Comparison of ENCODE assay signal across 16 cellular contexts in genomic region chr11:6856871-6857270, GRCh38. TPM values are rescaled to one million over a fixed set of nuclear protein-coding genes. Genes with fewer than 3 reads are reported as not detected.
DNase-seq lines count a peak whose midpoint lies in the region; ATAC-seq and TF ChIP-seq lines count a peak whose summit lies in the region.
"Had no signal": no experiment of that assay in that cellular context is flagged by ENCODE, and none has a peak within 500 bp of the region (broad histone marks: within the 10 kb centered on the region; RNA-seq: fewer than 3 reads in every experiment).

No MANE protein-coding gene starts in this region.

- H3K4me1 Mint-ChIP-seq in activated CD8-positive, alpha-beta T cell treated with anti-CD3 and anti-CD28 coated beads for 36 hours (ENCODE audit: low read depth): peaks cover 8% of the 10 kb centered on the region
- H3K4me1 Mint-ChIP-seq in activated CD8-positive, alpha-beta T cell treated with anti-CD3 and anti-CD28 coated beads, Interleukin-2, amount 10 ng/mL, durations not matched to agents 7 days and 5 days (ENCODE audit: low read depth): peaks cover 3% of the 10 kb centered on the region
- peaks cover 14% of the 10 kb centered on the region for H3K4me1 Mint-ChIP-seq in HFFc6 (ENCODE audit: low read depth)

- no TSS peak for BruUV-seq in IMR-90 (replicated peaks; lab: Mats Ljungman, UMichigan)

- H4K20me1 ChIP-seq in IMR-90 (ENCODE audit: insufficient read depth, low read length): no peaks in the 10 kb centered on the region; the same call in 1 of the 2 replicates

- no peak overlapping the region for H3K4me3 Mint-ChIP-seq in activated CD8-positive, alpha-beta T cell treated with anti-CD3 and anti-CD28 coated beads for 36 hours
- no peak overlapping the region for H3K4me3 Mint-ChIP-seq in activated CD8-positive, alpha-beta T cell treated with anti-CD3 and anti-CD28 coated beads, Interleukin-2, amount 10 ng/mL, durations not matched to agents 7 days and 5 days
- peak overlapping the region; percentile 15 for H3K4me3 Mint-ChIP-seq in HFFc6

- no peak for TF ChIP-seq POLR2A in IMR-90 (IDR thresholded peaks at IDR 0.05; ENCODE audit: low read depth, low read length)

- no peak overlapping the region for H4K5ac ChIP-seq in IMR-90 (ENCODE audit: low read depth, low read length)

- H3K27ac Mint-ChIP-seq in activated CD8-positive, alpha-beta T cell treated with anti-CD3 and anti-CD28 coated beads for 36 hours: no peak overlapping the region
- no peak overlapping the region for H3K27ac Mint-ChIP-seq in activated CD8-positive, alpha-beta T cell treated with anti-CD3 and anti-CD28 coated beads, Interleukin-2, amount 10 ng/mL, durations not matched to agents 7 days and 5 days
- H3K27ac Mint-ChIP-seq in HFFc6: peak overlapping the region; percentile 2; the same call in 1 of the 2 replicates
- H3K27ac Mint-ChIP-seq: activated T-helper 2 cell treated with anti-CD3 and anti-CD28 coated beads, Interferon-gamma antibody, Interleukin-2, Interleukin-4, amounts not matched to agents 10 μg/mL and 5 μg/mL and 100 μg/mL, durations not matched to agents 14 hours and 24 hours and 36 hours had no signal

- H3K56ac ChIP-seq in IMR-90 (ENCODE audit: extremely low read depth, insufficient read depth, low read length): no peak overlapping the region

- H3K4me3 ChIP-seq in IMR-90 (ENCODE audit: insufficient read depth, low read depth, low read length) (no peak overlapping the region), neuronal stem cell (ENCODE audit: low read length in 2 of 2) (no peak overlapping the region)
- H3K4me3 ChIP-seq: A549, gastrocnemius medialis had no signal

- 50% methylated on average over 1 of the region's 3 CpGs; no CpG with 5 or more reads in 1 of the 2 experiments for WGBS in IMR-90 (ENCODE audit: extremely low coverage in 2 of 2, insufficient read length in 1 of 2), 2 experiments
- no CpG with 5 or more reads among the region's 3 CpGs for WGBS in neuronal stem cell (ENCODE audit: extremely low coverage in 2 of 2, insufficient read length in 2 of 2, insufficient replicate concordance in 1 of 2), 2 donors

- in situ Hi-C loops in IMR-90 (cut with MboI; ENCODE audit: low sequenced_read_pairs): no loop called here

- no peak overlapping the region for H4K91ac ChIP-seq in IMR-90 (ENCODE audit: insufficient read depth, low read depth, low read length)
- H4K91ac ChIP-seq in neuronal stem cell (ENCODE audit: low read depth, low read length, poor library complexity): no peak overlapping the region

- dilution Hi-C loops in IMR-90 (cut with HindIII; ENCODE audit: low sequenced_read_pairs, unreplicated experiment): no loop called here

- intact Hi-C loops in activated CD8-positive, alpha-beta T cell treated with anti-CD3 and anti-CD28 coated beads for 36 hours (cut with micrococcal nuclease): no loop called here
- intact Hi-C loops in IMR-90 (cut with micrococcal nuclease) (no loop called here), left colon (cut with DNase I, micrococcal nuclease) (no loop called here)

- TF ChIP-seq CTCF in activated CD8-positive, alpha-beta T cell treated with anti-CD3 and anti-CD28 coated beads for 36 hours (IDR thresholded peaks at IDR 0.05): no peak
- TF ChIP-seq CTCF in HFFc6 (IDR thresholded peaks at IDR 0.05) (no peak), IMR-90 (conservative IDR thresholded peaks at IDR 0.05; ENCODE audit: low read depth, low read length) (no peak)

- H3K79me1 ChIP-seq in IMR-90 (ENCODE audit: low read depth in 1 of 2, low read length in 2 of 2) (no peaks in the 10 kb centered on the region), neuronal stem cell (ENCODE audit: low read depth, low read length) (no peaks in the 10 kb centered on the region)

- H3K9me1 ChIP-seq in IMR-90 (ENCODE audit: insufficient read depth, low read length): no peaks in the 10 kb centered on the region

- H2BK120ac ChIP-seq in IMR-90 (ENCODE audit: low read depth, low read length) (no peak overlapping the region), neuronal stem cell (ENCODE audit: low read depth, low read length) (no peak overlapping the region)

- H3K4me2 ChIP-seq in IMR-90 (ENCODE audit: low read depth, low read length) (peak overlapping the region; percentile 13; the same call in 1 of the 2 replicates), neuronal stem cell (ENCODE audit: insufficient read depth, low read length, poor library complexity, severe bottlenecking) (no peak overlapping the region)
- H3K4me2 ChIP-seq: A549 had no signal

- no peak overlapping the region for H2BK12ac ChIP-seq in neuronal stem cell (ENCODE audit: low read length)

- no peak overlapping the region for H3K4ac ChIP-seq in IMR-90 (ENCODE audit: low read depth, low read length)
- H3K4ac ChIP-seq in neuronal stem cell (ENCODE audit: low read length): no peak overlapping the region

- H3K27me3 ChIP-seq in IMR-90 (ENCODE audit: control insufficient read depth, insufficient read depth, low read length): no peaks in the 10 kb centered on the region
- no peaks in the 10 kb centered on the region for H3K27me3 ChIP-seq in neuronal stem cell (ENCODE audit: control insufficient read depth in 3 of 3, insufficient read depth in 3 of 3, low read depth in 1 of 3, low read length in 3 of 3)
- H3K27me3 ChIP-seq: gastrocnemius medialis had no signal

- no peak overlapping the region for H3K23ac ChIP-seq in IMR-90 (ENCODE audit: low read depth, low read length)
- H3K23ac ChIP-seq in neuronal stem cell (ENCODE audit: low read depth, low read length, poor library complexity): no peak overlapping the region

- H3K27ac ChIP-seq in IMR-90 (ENCODE audit: insufficient read depth, low read length): no peak overlapping the region
- peak overlapping the region; percentile 30 for H3K27ac ChIP-seq in neuronal stem cell (replicated peaks; ENCODE audit: low read length)
- H3K27ac ChIP-seq: A549, gastrocnemius medialis had no signal

- no peak overlapping the region for H2BK20ac ChIP-seq in IMR-90 (ENCODE audit: low read depth, low read length)

- H3K4me1 ChIP-seq in IMR-90 (ENCODE audit: control insufficient read depth, insufficient read depth, low read length) (peaks cover 4% of the 10 kb centered on the region), neuronal stem cell (ENCODE audit: control insufficient read depth in 2 of 2, insufficient read depth in 1 of 2, low read depth in 1 of 2, low read length in 2 of 2) (peaks cover 0 to 7% of the 10 kb centered on the region in 2 donors)
- H3K4me1 ChIP-seq: A549, gastrocnemius medialis had no signal

- H3K9me3 ChIP-seq in IMR-90 (ENCODE audit: control insufficient read depth, insufficient read depth, low read length): peaks cover 1% of the 10 kb centered on the region; the same call in 1 of the 2 replicates
- H3K9me3 ChIP-seq in neuronal stem cell (replicated peaks in 1 of 2; ENCODE audit: control insufficient read depth in 2 of 2, insufficient read depth in 1 of 2, low read depth in 1 of 2, low read length in 2 of 2): no peaks in the 10 kb centered on the region
- H3K9me3 ChIP-seq: A549, gastrocnemius medialis had no signal

- H3K14ac ChIP-seq in IMR-90 (replicated peaks; ENCODE audit: low read depth, low read length) (no peak overlapping the region), neuronal stem cell (ENCODE audit: low read length) (no peak overlapping the region)

- H3K18ac ChIP-seq in IMR-90 (ENCODE audit: low read depth, low read length): no peak overlapping the region
- no peak overlapping the region for H3K18ac ChIP-seq in neuronal stem cell (ENCODE audit: low read length)

- H2AK5ac ChIP-seq in IMR-90 (ENCODE audit: low read depth, low read length) (no peak overlapping the region), neuronal stem cell (ENCODE audit: low read depth, low read length) (no peak overlapping the region)

- POLR2A ChIA-PET in activated CD8-positive, alpha-beta T cell treated with anti-CD3 and anti-CD28 coated beads for 36 hours (lab: Charles Lee): no interaction called here
- POLR2A ChIA-PET in activated CD8-positive, alpha-beta T cell treated with anti-CD3 and anti-CD28 coated beads, Interleukin-2, amount 10 ng/mL, durations not matched to agents 7 days and 5 days (lab: Charles Lee): no interaction called here
- POLR2A ChIA-PET in IMR-90 (lab: Charles Lee; ENCODE audit: unreplicated experiment): no interaction called here

- no peak for DNase-seq in activated CD8-positive, alpha-beta T cell treated with anti-CD3 and anti-CD28 coated beads for 36 hours
- no peak for DNase-seq in activated CD8-positive, alpha-beta T cell treated with anti-CD3 and anti-CD28 coated beads, Interleukin-2, amount 10 ng/mL, durations not matched to agents 7 days and 5 days
- DNase-seq in HFFc6: no peak
- DNase-seq in IMR-90: peak; percentile 54
- no peak for DNase-seq in neuronal stem cell (ENCODE audit: low spot score)
- no peak for DNase-seq in NOMO-1 (lab: John Stamatoyannopoulos, UW; ENCODE audit: unreplicated experiment in 2 of 2)
- no peak for DNase-seq in left colon
- no peak for DNase-seq in medulla oblongata (ENCODE audit: extremely low spot score)
- DNase-seq: gastrocnemius medialis; Karpas-422; left ventricle myocardium superior; NCI-H2171 treated with DMSO at 0.1 percent for 48 hours; stimulated activated naive CD4-positive, alpha-beta T cell treated with Interleukin-2 at 50 U/mL for 16 hours had no signal

- H3K36me3 Mint-ChIP-seq in activated CD8-positive, alpha-beta T cell treated with anti-CD3 and anti-CD28 coated beads for 36 hours (ENCODE audit: low read depth): no peaks in the 10 kb centered on the region
- H3K36me3 Mint-ChIP-seq in activated CD8-positive, alpha-beta T cell treated with anti-CD3 and anti-CD28 coated beads, Interleukin-2, amount 10 ng/mL, durations not matched to agents 7 days and 5 days (ENCODE audit: low read depth): peaks cover 2% of the 10 kb centered on the region
- no peaks in the 10 kb centered on the region for H3K36me3 Mint-ChIP-seq in HFFc6 (ENCODE audit: low read depth)

- TF ChIP-seq RAD21 in IMR-90 (IDR thresholded peaks at IDR 0.05; ENCODE audit: low read length): no peak

- H3K27me3 Mint-ChIP-seq in activated CD8-positive, alpha-beta T cell treated with anti-CD3 and anti-CD28 coated beads for 36 hours: peaks cover 12% of the 10 kb centered on the region
- no peaks in the 10 kb centered on the region for H3K27me3 Mint-ChIP-seq in activated CD8-positive, alpha-beta T cell treated with anti-CD3 and anti-CD28 coated beads, Interleukin-2, amount 10 ng/mL, durations not matched to agents 7 days and 5 days (ENCODE audit: low read depth)
- peaks cover 2% of the 10 kb centered on the region; the same call in 1 of the 2 replicates for H3K27me3 Mint-ChIP-seq in HFFc6 (ENCODE audit: insufficient read depth)

- no peak overlapping the region for H4K8ac ChIP-seq in IMR-90 (ENCODE audit: low read depth in 2 of 2, low read length in 2 of 2)
- H4K8ac ChIP-seq in neuronal stem cell (ENCODE audit: low read depth, low read length): no peak overlapping the region

- H2BK15ac ChIP-seq in IMR-90 (ENCODE audit: low read depth, low read length) (no peak overlapping the region), neuronal stem cell (ENCODE audit: low read length) (no peak overlapping the region)

- H2AFZ ChIP-seq in IMR-90 (replicated peaks; ENCODE audit: low read length, poor library complexity) (no peak overlapping the region), neuronal stem cell (ENCODE audit: low read length) (no peak overlapping the region)

- H3K9ac ChIP-seq in IMR-90 (ENCODE audit: low read depth, low read length): no peak overlapping the region
- H3K9ac ChIP-seq in neuronal stem cell (ENCODE audit: low read depth, low read length, poor library complexity): no peak overlapping the region

- no peak overlapping the region for H2AK9ac ChIP-seq in IMR-90 (replicated peaks; ENCODE audit: low read depth, low read length, poor library complexity)

- CTCF ChIA-PET in activated CD8-positive, alpha-beta T cell treated with anti-CD3 and anti-CD28 coated beads for 36 hours (lab: Charles Lee): no interaction called here
- CTCF ChIA-PET in activated CD8-positive, alpha-beta T cell treated with anti-CD3 and anti-CD28 coated beads, Interleukin-2, amount 10 ng/mL, durations not matched to agents 7 days and 5 days (lab: Charles Lee): no interaction called here
- CTCF ChIA-PET in IMR-90 (lab: Yijun Ruan, JAX): no interaction called here

- H3K9me3 Mint-ChIP-seq in activated CD8-positive, alpha-beta T cell treated with anti-CD3 and anti-CD28 coated beads for 36 hours: peaks cover 10% of the 10 kb centered on the region
- peaks cover 5% of the 10 kb centered on the region for H3K9me3 Mint-ChIP-seq in activated CD8-positive, alpha-beta T cell treated with anti-CD3 and anti-CD28 coated beads, Interleukin-2, amount 10 ng/mL, durations not matched to agents 7 days and 5 days (ENCODE audit: insufficient read depth)
- H3K9me3 Mint-ChIP-seq in HFFc6: peaks cover 10% of the 10 kb centered on the region

- peak; percentile 83 for ATAC-seq in activated CD8-positive, alpha-beta T cell treated with anti-CD3 and anti-CD28 coated beads for 36 hours
- ATAC-seq in activated CD8-positive, alpha-beta T cell treated with anti-CD3 and anti-CD28 coated beads, Interleukin-2, amount 10 ng/mL, durations not matched to agents 7 days and 5 days: no peak
- ATAC-seq in IMR-90 (ENCODE audit: low read depth) (peak; percentile 49; the same call in 1 of the 2 replicates), left colon (no peak)
- ATAC-seq: gastrocnemius medialis, left ventricle myocardium superior had no signal

- H2BK5ac ChIP-seq in IMR-90 (ENCODE audit: low read depth, low read length, poor library complexity, severe bottlenecking): no peak overlapping the region
- H2BK5ac ChIP-seq in neuronal stem cell (ENCODE audit: low read length): no peak overlapping the region

- H3K36me3 ChIP-seq in IMR-90 (ENCODE audit: control insufficient read depth, insufficient read depth, low read length) (no peaks in the 10 kb centered on the region), neuronal stem cell (replicated peaks in 1 of 2; ENCODE audit: control insufficient read depth in 2 of 2, insufficient read depth in 2 of 2, low read length in 2 of 2) (no peaks in the 10 kb centered on the region)
- H3K36me3 ChIP-seq: gastrocnemius medialis had no signal

RNA-seq across cellular contexts. Expression of gene OR10A2, which starts 6.0 kb away (rescaled TPM):
- not detected for total RNA-seq in activated CD8-positive, alpha-beta T cell treated with anti-CD3 and anti-CD28 coated beads for 36 hours
- total RNA-seq in activated CD8-positive, alpha-beta T cell treated with anti-CD3 and anti-CD28 coated beads, Interleukin-2, amount 10 ng/mL, durations not matched to agents 7 days and 5 days: not detected
- not detected for total RNA-seq in HFFc6 (2021; fragmentation: NEBNext Ultra II Directional; extraction: Animal tissue kit (Norgen Biotek cat#: 25700))
- not detected in 2 replicates for total RNA-seq in IMR-90 (2012; rRNA removed)
- polyA plus RNA-seq in IMR-90 (2012; rRNA removed): not detected in 2 replicates
- not detected in 2 replicates for polyA plus RNA-seq in IMR-90 (2012; cell fraction: cytosol; rRNA removed)
- polyA plus RNA-seq in IMR-90 (2012; cell fraction: nucleus; rRNA removed; ENCODE audit: low replicate concordance): not detected in 2 replicates
- polyA plus RNA-seq in neuronal stem cell (2013, experiment 1 of 2): not detected
- not detected for polyA plus RNA-seq in neuronal stem cell (2013, experiment 2 of 2)
- not detected for total RNA-seq in left colon
- total RNA-seq: gastrocnemius medialis, left ventricle myocardium superior, omental fat pad had no signal
- polyA plus RNA-seq: A549 had no signal

RNA-seq across cellular contexts. Expression of gene OR10A5, which starts 11.4 kb away (rescaled TPM):
- not detected for total RNA-seq in activated CD8-positive, alpha-beta T cell treated with anti-CD3 and anti-CD28 coated beads for 36 hours
- total RNA-seq in activated CD8-positive, alpha-beta T cell treated with anti-CD3 and anti-CD28 coated beads, Interleukin-2, amount 10 ng/mL, durations not matched to agents 7 days and 5 days: not detected
- total RNA-seq in HFFc6 (2021; fragmentation: NEBNext Ultra II Directional; extraction: Animal tissue kit (Norgen Biotek cat#: 25700)): not detected
- not detected in 2 replicates for total RNA-seq in IMR-90 (2012; rRNA removed)
- not detected in 2 replicates for polyA plus RNA-seq in IMR-90 (2012; rRNA removed)
- not detected in 2 replicates for polyA plus RNA-seq in IMR-90 (2012; cell fraction: cytosol; rRNA removed)
- polyA plus RNA-seq in IMR-90 (2012; cell fraction: nucleus; rRNA removed; ENCODE audit: low replicate concordance): not detected in 2 replicates
- not detected for polyA plus RNA-seq in neuronal stem cell (2013, experiment 1 of 2)
- polyA plus RNA-seq in neuronal stem cell (2013, experiment 2 of 2): not detected
- not detected for total RNA-seq in left colon
- total RNA-seq: activated T-helper 2 cell treated with anti-CD3 and anti-CD28 coated beads, Interferon-gamma antibody, Interleukin-2, Interleukin-4, amounts not matched to agents 10 μg/mL and 5 μg/mL and 100 μg/mL, durations not matched to agents 14 hours and 24 hours and 36 hours; gastrocnemius medialis; left ventricle myocardium superior; omental fat pad had no signal
- polyA plus RNA-seq: A549 had no signal

RNA-seq across cellular contexts. Expression of gene OR10A4, which starts 19.6 kb away (rescaled TPM):
- total RNA-seq in activated CD8-positive, alpha-beta T cell treated with anti-CD3 and anti-CD28 coated beads for 36 hours: not detected
- total RNA-seq in activated CD8-positive, alpha-beta T cell treated with anti-CD3 and anti-CD28 coated beads, Interleukin-2, amount 10 ng/mL, durations not matched to agents 7 days and 5 days: not detected
- not detected for total RNA-seq in HFFc6 (2021; fragmentation: NEBNext Ultra II Directional; extraction: Animal tissue kit (Norgen Biotek cat#: 25700))
- not detected in 2 replicates for total RNA-seq in IMR-90 (2012; rRNA removed)
- polyA plus RNA-seq in IMR-90 (2012; rRNA removed): not detected in 2 replicates
- not detected in 2 replicates for polyA plus RNA-seq in IMR-90 (2012; cell fraction: cytosol; rRNA removed)
- not detected in 2 replicates for polyA plus RNA-seq in IMR-90 (2012; cell fraction: nucleus; rRNA removed; ENCODE audit: low replicate concordance)
- not detected for polyA plus RNA-seq in neuronal stem cell (2013, experiment 1 of 2)
- not detected for polyA plus RNA-seq in neuronal stem cell (2013, experiment 2 of 2)
- not detected for total RNA-seq in left colon
- total RNA-seq: activated T-helper 2 cell treated with anti-CD3 and anti-CD28 coated beads, Interferon-gamma antibody, Interleukin-2, Interleukin-4, amounts not matched to agents 10 μg/mL and 5 μg/mL and 100 μg/mL, durations not matched to agents 14 hours and 24 hours and 36 hours; gastrocnemius medialis; left ventricle myocardium superior; omental fat pad had no signal
- polyA plus RNA-seq: A549 had no signal

RNA-seq across cellular contexts. Expression of gene OR2D2, which starts 35.4 kb away (rescaled TPM):
- not detected for total RNA-seq in activated CD8-positive, alpha-beta T cell treated with anti-CD3 and anti-CD28 coated beads for 36 hours
- total RNA-seq in activated CD8-positive, alpha-beta T cell treated with anti-CD3 and anti-CD28 coated beads, Interleukin-2, amount 10 ng/mL, durations not matched to agents 7 days and 5 days: not detected
- not detected for total RNA-seq in HFFc6 (2021; fragmentation: NEBNext Ultra II Directional; extraction: Animal tissue kit (Norgen Biotek cat#: 25700))
- 0.28 and 0.36 TPM in 2 replicates for total RNA-seq in IMR-90 (2012; rRNA removed)
- 0.07 TPM in 1 of 2 replicates, not detected in the other for polyA plus RNA-seq in IMR-90 (2012; rRNA removed)
- polyA plus RNA-seq in IMR-90 (2012; cell fraction: cytosol; rRNA removed): not detected in 2 replicates
- polyA plus RNA-seq in IMR-90 (2012; cell fraction: nucleus; rRNA removed; ENCODE audit: low replicate concordance): 0.09 and 0.21 TPM in 2 replicates
- polyA plus RNA-seq in neuronal stem cell (2013, experiment 1 of 2): not detected
- polyA plus RNA-seq in neuronal stem cell (2013, experiment 2 of 2): not detected
- 1 to 10 TPM in 1 of 2 donors, under 1 TPM in 1; 0.22 to 1.0 TPM for total RNA-seq in left colon
- total RNA-seq: gastrocnemius medialis, left ventricle myocardium superior had no signal
- polyA plus RNA-seq: A549 had no signal

RNA-seq across cellular contexts. Expression of gene OR6A2, which starts 57.4 kb away (rescaled TPM):
- total RNA-seq in activated CD8-positive, alpha-beta T cell treated with anti-CD3 and anti-CD28 coated beads for 36 hours: under 1 TPM; 0.16 to 0.38 TPM
- under 1 TPM; 0.05 TPM for total RNA-seq in activated CD8-positive, alpha-beta T cell treated with anti-CD3 and anti-CD28 coated beads, Interleukin-2, amount 10 ng/mL, durations not matched to agents 7 days and 5 days
- under 1 TPM in 1 of 6 experiments, not detected in 5; 0.12 TPM for total RNA-seq in HFFc6 (2021; fragmentation: NEBNext Ultra II Directional; extraction: Animal tissue kit (Norgen Biotek cat#: 25700))
- total RNA-seq in IMR-90 (2012; rRNA removed) (0.56 and 0.72 TPM in 2 replicates), left colon (under 1 TPM; 0.08 to 0.43 TPM)
- polyA plus RNA-seq in IMR-90 (2012; rRNA removed): 0.07 TPM in 1 of 2 replicates, not detected in the other
- not detected in 2 replicates for polyA plus RNA-seq in IMR-90 (2012; cell fraction: cytosol; rRNA removed)
- 0.10 and 0.52 TPM in 2 replicates for polyA plus RNA-seq in IMR-90 (2012; cell fraction: nucleus; rRNA removed; ENCODE audit: low replicate concordance)
- polyA plus RNA-seq in neuronal stem cell (2013, experiment 1 of 2): not detected
- 0.01 TPM for polyA plus RNA-seq in neuronal stem cell (2013, experiment 2 of 2)
- total RNA-seq: left ventricle myocardium superior had no signal

Comparison
In these comparisons a context has a peak if more than half of its experiments do, and no peak if none do; other contexts are left out.
1. ATAC-seq: peak in activated CD8-positive, alpha-beta T cell treated with anti-CD3 and anti-CD28 coated beads for 36 hours (single experiment) and IMR-90 (single experiment); none in activated CD8-positive, alpha-beta T cell treated with anti-CD3 and anti-CD28 coated beads, Interleukin-2, amount 10 ng/mL, durations not matched to agents 7 days and 5 days (single experiment) and left colon (single experiment).